ENCODE assay signal across 29 cellular contexts in the genomic region with DNA sequence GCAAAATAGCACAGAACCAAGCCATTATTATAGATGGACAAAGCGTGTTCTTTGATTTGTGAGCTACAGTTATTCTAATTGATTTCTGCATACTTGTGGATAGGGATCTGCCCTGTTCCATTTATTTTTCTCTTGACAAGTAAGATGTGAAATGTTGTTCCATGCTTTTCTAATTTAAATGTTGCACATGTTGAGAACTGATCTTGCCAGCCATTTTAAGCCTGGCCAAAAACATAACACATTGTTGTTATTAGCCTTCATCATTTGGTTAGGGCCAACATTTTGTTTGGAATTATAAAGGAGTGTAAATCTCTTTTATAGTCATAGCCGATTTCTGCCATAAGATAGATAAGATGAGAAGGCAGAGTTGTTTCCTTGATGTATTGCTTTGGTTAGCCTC.
"Had no signal": no experiment of that assay in that cellular context is flagged by ENCODE, and none has a peak within 500 bp of the region (broad histone marks: within the 10 kb centered on the region; RNA-seq: fewer than 3 reads in every experiment).

No MANE protein-coding gene starts in this region.

- FAIRE-seq: small intestine had no signal

- H3K9ac ChIP-seq: neural progenitor cell, parathyroid adenoma had no signal

- H3K27ac Mint-ChIP-seq: naive thymus-derived CD8-positive, alpha-beta T cell; natural killer cell treated with Interleukin-12 subunit alpha and Interleukin-12 subunit beta and Interleukin-15 and Interleukin-18, amount 100 ng/mL, for 72 hours; neural progenitor cell; progenitor cell of endocrine pancreas; stimulated activated memory B cell treated with anti-CD40 and anti-IgM and Interleukin-4, amounts not matched to agents 10 μg/mL and 1 μg/mL and 100 μg/mL, for 72 hours; stimulated activated naive CD8-positive, alpha-beta T cell treated with anti-CD3 and anti-CD28 coated beads, Interleukin-15, amount 100 ng/mL, for 72 hours; type B pancreatic cell had no signal

- DNase-seq: naive thymus-derived CD8-positive, alpha-beta T cell; occipital lobe; ovary; posterior cingulate gyrus; psoas muscle; right cardiac atrium; right lobe of liver; sigmoid colon; small intestine; stimulated activated CD4-positive, alpha-beta T cell treated with anti-CD3 and anti-CD28 coated beads, Interleukin-1b, Interleukin-23, amount 100 ng/mL, for 48 hours; stimulated activated CD4-positive, alpha-beta T cell treated with anti-CD3 and anti-CD28 coated beads, Interleukin-4, amount 100 ng/mL, for 1 hour; stimulated activated CD4-positive, alpha-beta T cell treated with anti-CD3 and anti-CD28 coated beads, Interleukin-4, amount 100 ng/mL, for 4 hours; stimulated activated CD8-positive, alpha-beta memory T cell treated with anti-CD3 and anti-CD28 coated beads, Interleukin-4, amount 100 ng/mL, for 48 hours; stimulated activated naive CD4-positive, alpha-beta T cell; stimulated activated naive CD8-positive, alpha-beta T cell treated with anti-CD3 and anti-CD28 coated beads, Interleukin-15, amount 100 ng/mL, for 72 hours; stimulated activated naive CD8-positive, alpha-beta T cell treated with anti-CD3 and anti-CD28 coated beads, Interleukin-15, Interleukin-2, amounts not matched to agents 100 U/mL and 50 U/mL, for 24 hours; substantia nigra; testis; tibial artery; transverse colon; upper lobe of right lung; uterus had no signal

- H3K4me1 Mint-ChIP-seq: naive thymus-derived CD8-positive, alpha-beta T cell; stimulated activated memory B cell treated with anti-CD40 and anti-IgM and Interleukin-4, amounts not matched to agents 10 μg/mL and 1 μg/mL and 100 μg/mL, for 72 hours; stimulated activated naive CD8-positive, alpha-beta T cell treated with anti-CD3 and anti-CD28 coated beads, Interleukin-15, amount 100 ng/mL, for 72 hours had no signal

- H3K27me3 Mint-ChIP-seq: naive thymus-derived CD8-positive, alpha-beta T cell; natural killer cell treated with Interleukin-12 subunit alpha and Interleukin-12 subunit beta and Interleukin-15 and Interleukin-18, amount 100 ng/mL, for 72 hours; progenitor cell of endocrine pancreas; stimulated activated memory B cell treated with anti-CD40 and anti-IgM and Interleukin-4, amounts not matched to agents 10 μg/mL and 1 μg/mL and 100 μg/mL, for 72 hours; stimulated activated naive CD8-positive, alpha-beta T cell treated with anti-CD3 and anti-CD28 coated beads, Interleukin-15, amount 100 ng/mL, for 72 hours; type B pancreatic cell had no signal

- H2AFZ ChIP-seq: neural progenitor cell, parathyroid adenoma had no signal

- H3K4me3 Mint-ChIP-seq: naive thymus-derived CD8-positive, alpha-beta T cell; natural killer cell treated with Interleukin-12 subunit alpha and Interleukin-12 subunit beta and Interleukin-15 and Interleukin-18, amount 100 ng/mL, for 72 hours; neural progenitor cell; stimulated activated memory B cell treated with anti-CD40 and anti-IgM and Interleukin-4, amounts not matched to agents 10 μg/mL and 1 μg/mL and 100 μg/mL, for 72 hours; stimulated activated naive CD8-positive, alpha-beta T cell treated with anti-CD3 and anti-CD28 coated beads, Interleukin-15, amount 100 ng/mL, for 72 hours; type B pancreatic cell had no signal

- H3K4me2 ChIP-seq: neural progenitor cell had no signal

- H3K27ac ChIP-seq: neural progenitor cell, ovary, parathyroid adenoma, psoas muscle, right lobe of liver, sigmoid colon, suprapubic skin, testis, tibial artery, transverse colon, upper lobe of right lung, uterus had no signal

- H3K79me2 ChIP-seq: parathyroid adenoma had no signal

- H3K9me3 Mint-ChIP-seq: naive thymus-derived CD8-positive, alpha-beta T cell; natural killer cell treated with Interleukin-12 subunit alpha and Interleukin-12 subunit beta and Interleukin-15 and Interleukin-18, amount 100 ng/mL, for 72 hours; neural progenitor cell; stimulated activated memory B cell treated with anti-CD40 and anti-IgM and Interleukin-4, amounts not matched to agents 10 μg/mL and 1 μg/mL and 100 μg/mL, for 72 hours; stimulated activated naive CD8-positive, alpha-beta T cell treated with anti-CD3 and anti-CD28 coated beads, Interleukin-15, amount 100 ng/mL, for 72 hours; type B pancreatic cell had no signal

- H3K4me1 ChIP-seq: neural progenitor cell, parathyroid adenoma, psoas muscle, right lobe of liver, sigmoid colon, suprapubic skin, testis, tibial artery, transverse colon, upper lobe of right lung, uterus had no signal

- H3K36me3 ChIP-seq: neural progenitor cell, ovary, transverse colon, uterus had no signal

- H3K27me3 ChIP-seq: neural progenitor cell, ovary, right lobe of liver, sigmoid colon, suprapubic skin, testis, tibial artery, transverse colon, upper lobe of right lung, uterus had no signal

- H3K4me3 ChIP-seq: neural progenitor cell, ovary, psoas muscle, right lobe of liver, sigmoid colon, suprapubic skin, testis, tibial artery, transverse colon, upper lobe of right lung, uterus had no signal

- ATAC-seq: naive thymus-derived CD8-positive, alpha-beta T cell; natural killer cell treated with Interleukin-12 subunit alpha and Interleukin-12 subunit beta and Interleukin-15 and Interleukin-18, amount 100 ng/mL, for 72 hours; psoas muscle; right cardiac atrium; right lobe of liver; stimulated activated memory B cell treated with anti-CD40 and anti-IgM and Interleukin-4, amounts not matched to agents 10 μg/mL and 1 μg/mL and 100 μg/mL, for 72 hours; stimulated activated naive CD8-positive, alpha-beta T cell treated with anti-CD3 and anti-CD28 coated beads, Interleukin-15, amount 100 ng/mL, for 72 hours; stimulated activated naive CD8-positive, alpha-beta T cell treated with anti-CD3 and anti-CD28 coated beads, Interleukin-15, Interleukin-2, amounts not matched to agents 100 U/mL and 50 U/mL, for 24 hours; upper lobe of right lung had no signal

- H3K9me3 ChIP-seq: ovary, psoas muscle, right lobe of liver, sigmoid colon, suprapubic skin, testis, tibial artery, transverse colon, upper lobe of right lung, uterus had no signal
